In the genomic region with DNA sequence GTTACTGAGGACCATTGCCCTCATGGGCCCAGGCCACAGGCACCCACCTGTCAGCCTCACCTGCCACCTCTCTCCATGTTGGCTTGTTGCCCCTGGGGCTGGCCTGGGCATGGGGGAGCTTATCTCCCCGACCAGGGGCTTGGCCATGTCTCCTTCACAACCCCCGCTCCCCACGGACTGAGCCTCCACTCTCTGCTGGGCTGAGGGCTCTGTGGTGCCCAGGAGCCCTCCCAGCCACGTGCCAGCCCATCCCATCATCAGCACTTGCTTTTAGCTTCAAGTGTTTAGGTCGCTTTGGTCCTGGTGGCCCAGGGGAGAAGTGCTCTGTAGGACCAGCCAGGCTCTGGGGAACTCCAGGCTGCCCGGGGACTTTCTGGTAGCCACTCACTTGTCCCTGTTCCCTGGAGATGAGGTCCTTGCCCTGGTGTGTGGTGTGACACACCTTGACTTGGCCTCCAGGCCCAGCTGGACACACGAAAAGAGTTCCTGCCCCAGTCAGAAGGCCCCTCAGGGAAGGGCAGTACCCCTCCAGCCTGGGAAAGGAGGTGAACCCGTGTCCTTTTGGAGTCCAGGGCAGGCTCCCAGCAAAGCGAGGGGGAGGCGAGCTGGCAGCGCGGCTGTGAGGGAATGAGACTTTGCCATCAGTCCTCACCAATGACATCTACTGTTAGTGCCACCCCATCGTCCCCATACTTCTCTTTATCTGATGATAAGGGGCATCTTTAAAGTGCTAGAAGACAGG, we compare ENCODE assay signal across 1 cellular context.
TF ChIP-seq lines count a peak whose summit lies in the region.

No MANE protein-coding gene starts in this region.

TF ChIP-seq in HepG2, 621 proteins besides CTCF, POLR2A, EP300 and RAD21 (continued from another document):
- TF ChIP-seq TP53 (CRISPR knock-in tag; conservative IDR thresholded peaks at IDR 0.05) (no peak), HDAC1 (CRISPR knock-in tag; IDR thresholded peaks at IDR 0.05) (0 out of 2 replicates have a peak, but pooled peaks have one; percentile 0), EED (CRISPR knock-in tag; IDR thresholded peaks at IDR 0.05) (0 out of 2 replicates have a peak, but pooled peaks have one; percentile 40), ZNF563 (CRISPR knock-in tag; IDR thresholded peaks at IDR 0.05) (0 out of 2 replicates have a peak, but pooled peaks have one; percentile 9), AGO2 (optimal IDR thresholded peaks at IDR 0.05; ENCODE audit: low read depth, low read length) (peak; percentile 45), TEAD3 (CRISPR knock-in tag; optimal IDR thresholded peaks at IDR 0.05; ENCODE audit: borderline replicate concordance) (peak; percentile 0), ZNF354B (CRISPR knock-in tag; IDR thresholded peaks at IDR 0.05) (0 out of 2 replicates have a peak, but pooled peaks have one; percentile 56), ZNF7 (CRISPR knock-in tag; IDR thresholded peaks at IDR 0.05) (peak; percentile 50; the same call in 1 of the 2 replicates), MBNL3 (CRISPR knock-in tag; conservative IDR thresholded peaks at IDR 0.05) (no peak)
- TF ChIP-seq, protein P1, sequence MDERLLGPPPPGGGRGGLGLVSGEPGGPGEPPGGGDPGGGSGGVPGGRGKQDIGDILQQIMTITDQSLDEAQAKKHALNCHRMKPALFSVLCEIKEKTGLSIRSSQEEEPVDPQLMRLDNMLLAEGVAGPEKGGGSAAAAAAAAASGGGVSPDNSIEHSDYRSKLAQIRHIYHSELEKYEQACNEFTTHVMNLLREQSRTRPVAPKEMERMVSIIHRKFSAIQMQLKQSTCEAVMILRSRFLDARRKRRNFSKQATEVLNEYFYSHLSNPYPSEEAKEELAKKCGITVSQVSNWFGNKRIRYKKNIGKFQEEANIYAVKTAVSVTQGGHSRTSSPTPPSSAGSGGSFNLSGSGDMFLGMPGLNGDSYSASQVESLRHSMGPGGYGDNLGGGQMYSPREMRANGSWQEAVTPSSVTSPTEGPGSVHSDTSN (CRISPR knock-in tag; IDR thresholded peaks at IDR 0.05): no peak
- TF ChIP-seq, protein P2, sequence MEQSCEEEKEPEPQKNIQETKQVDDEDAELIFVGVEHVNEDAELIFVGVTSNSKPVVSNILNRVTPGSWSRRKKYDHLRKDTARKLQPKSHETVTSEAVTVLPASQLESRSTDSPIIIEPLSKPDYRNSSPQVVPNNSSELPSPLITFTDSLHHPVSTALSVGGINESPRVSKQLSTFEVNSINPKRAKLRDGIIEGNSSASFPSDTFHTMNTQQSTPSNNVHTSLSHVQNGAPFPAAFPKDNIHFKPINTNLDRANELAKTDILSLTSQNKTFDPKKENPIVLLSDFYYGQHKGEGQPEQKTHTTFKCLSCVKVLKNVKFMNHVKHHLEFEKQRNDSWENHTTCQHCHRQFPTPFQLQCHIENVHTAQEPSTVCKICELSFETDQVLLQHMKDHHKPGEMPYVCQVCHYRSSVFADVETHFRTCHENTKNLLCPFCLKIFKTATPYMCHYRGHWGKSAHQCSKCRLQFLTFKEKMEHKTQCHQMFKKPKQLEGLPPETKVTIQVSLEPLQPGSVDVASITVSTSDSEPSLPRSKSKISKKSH (CRISPR knock-in tag; IDR thresholded peaks at IDR 0.05; ENCODE audit: borderline replicate concordance): 0 out of 2 replicates have a peak, but pooled peaks have one; percentile 49
- TF ChIP-seq, protein P3, sequence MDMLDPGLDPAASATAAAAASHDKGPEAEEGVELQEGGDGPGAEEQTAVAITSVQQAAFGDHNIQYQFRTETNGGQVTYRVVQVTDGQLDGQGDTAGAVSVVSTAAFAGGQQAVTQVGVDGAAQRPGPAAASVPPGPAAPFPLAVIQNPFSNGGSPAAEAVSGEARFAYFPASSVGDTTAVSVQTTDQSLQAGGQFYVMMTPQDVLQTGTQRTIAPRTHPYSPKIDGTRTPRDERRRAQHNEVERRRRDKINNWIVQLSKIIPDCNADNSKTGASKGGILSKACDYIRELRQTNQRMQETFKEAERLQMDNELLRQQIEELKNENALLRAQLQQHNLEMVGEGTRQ (IDR thresholded peaks at IDR 0.05; ENCODE audit: low read depth, low read length): no peak
- TF ChIP-seq, protein P3 (CRISPR knock-in tag; IDR thresholded peaks at IDR 0.05; ENCODE audit: borderline replicate concordance): no peak
- TF ChIP-seq, protein P4, sequence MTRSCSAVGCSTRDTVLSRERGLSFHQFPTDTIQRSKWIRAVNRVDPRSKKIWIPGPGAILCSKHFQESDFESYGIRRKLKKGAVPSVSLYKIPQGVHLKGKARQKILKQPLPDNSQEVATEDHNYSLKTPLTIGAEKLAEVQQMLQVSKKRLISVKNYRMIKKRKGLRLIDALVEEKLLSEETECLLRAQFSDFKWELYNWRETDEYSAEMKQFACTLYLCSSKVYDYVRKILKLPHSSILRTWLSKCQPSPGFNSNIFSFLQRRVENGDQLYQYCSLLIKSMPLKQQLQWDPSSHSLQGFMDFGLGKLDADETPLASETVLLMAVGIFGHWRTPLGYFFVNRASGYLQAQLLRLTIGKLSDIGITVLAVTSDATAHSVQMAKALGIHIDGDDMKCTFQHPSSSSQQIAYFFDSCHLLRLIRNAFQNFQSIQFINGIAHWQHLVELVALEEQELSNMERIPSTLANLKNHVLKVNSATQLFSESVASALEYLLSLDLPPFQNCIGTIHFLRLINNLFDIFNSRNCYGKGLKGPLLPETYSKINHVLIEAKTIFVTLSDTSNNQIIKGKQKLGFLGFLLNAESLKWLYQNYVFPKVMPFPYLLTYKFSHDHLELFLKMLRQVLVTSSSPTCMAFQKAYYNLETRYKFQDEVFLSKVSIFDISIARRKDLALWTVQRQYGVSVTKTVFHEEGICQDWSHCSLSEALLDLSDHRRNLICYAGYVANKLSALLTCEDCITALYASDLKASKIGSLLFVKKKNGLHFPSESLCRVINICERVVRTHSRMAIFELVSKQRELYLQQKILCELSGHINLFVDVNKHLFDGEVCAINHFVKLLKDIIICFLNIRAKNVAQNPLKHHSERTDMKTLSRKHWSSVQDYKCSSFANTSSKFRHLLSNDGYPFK (CRISPR knock-in tag; IDR thresholded peaks at IDR 0.05; ENCODE audit: borderline replicate concordance): peak; percentile 44; the same call in 1 of the 2 replicates
